Comparison of ENCODE assay signal across 8 cellular contexts in genomic region chr12:14395059-14395778, GRCh38. TPM values are rescaled to one million over a fixed set of nuclear protein-coding genes. Genes with fewer than 3 reads are reported as not detected.
A peak's percentile ranks its signal among the peaks of the same experiment; 100 is the strongest.
DNase-seq lines count a peak whose midpoint lies in the region; ATAC-seq and TF ChIP-seq lines count a peak whose summit lies in the region.

No MANE protein-coding gene starts in this region.

- H3F3A ChIP-seq in OCI-LY1 (ENCODE audit: insufficient read depth, low read length), result no peaks in the 10 kb centered on the region

- WGBS in gastroesophageal sphincter (ENCODE audit: low coverage in 1 of 2), 2 donors, result 14 to 24% methylated on average over 3 of the region's 3 CpGs

- H3K4me2 ChIP-seq in OCI-LY1 (ENCODE audit: low read length), result peak overlapping the region; percentile 7

- no peak overlapping the region for H2AFZ ChIP-seq in OCI-LY1 (ENCODE audit: low read length)

- no peaks in the 10 kb centered on the region for H3K9me2 ChIP-seq in OCI-LY1 (ENCODE audit: low read depth, low read length)

- TF ChIP-seq EP300 in gastroesophageal sphincter (IDR thresholded peaks at IDR 0.05), result no peak

- peak; percentile 32 for ATAC-seq in GM18861 (IDR thresholded peaks at IDR 0.05; ENCODE audit: unreplicated experiment)
- ATAC-seq in HG02571 (IDR thresholded peaks at IDR 0.05; ENCODE audit: unreplicated experiment), result peak; percentile 47
- no peak for ATAC-seq in gastroesophageal sphincter
- no peak for ATAC-seq in thoracic aorta (ENCODE audit: insufficient number of reproducible peaks, low FRiP score, low read depth)

- DNase-seq in thoracic aorta (ENCODE audit: low spot score), result no peak
- no peak for DNase-seq in NCI-H1417 (lab: John Stamatoyannopoulos, UW)
- DNase-seq in activated effector memory CD4-positive, alpha-beta T cell treated with anti-CD3 and anti-CD28 coated beads, Interleukin-2, amount 50 U/mL, for 16 hours, result no peak
- DNase-seq in HCEC 1CT, result no peak

- H3K79me2 ChIP-seq in OCI-LY1 (ENCODE audit: insufficient read depth, low read length), result peaks cover 84% of the 10 kb centered on the region

- H3K9me3 ChIP-seq in OCI-LY1 (ENCODE audit: low read length) (peaks cover 5% of the 10 kb centered on the region; the same call in 1 of the 2 replicates), gastroesophageal sphincter (peaks cover 0 to 14% (median 0%) of the 10 kb centered on the region in 3 donors), thoracic aorta (peaks cover 6% of the 10 kb centered on the region)

- H3K4me1 ChIP-seq in OCI-LY1 (ENCODE audit: insufficient read depth, low read length, severe bottlenecking), result peaks cover 27% of the 10 kb centered on the region
- peaks cover 0 to 59% (median 13%) of the 10 kb centered on the region in 3 donors for H3K4me1 ChIP-seq in gastroesophageal sphincter
- H3K4me1 ChIP-seq in thoracic aorta (ENCODE audit: control insufficient read depth in 1 of 2, low read depth in 2 of 2), result peaks cover 33 to 60% of the 10 kb centered on the region in 2 donors

- TF ChIP-seq CTCF in OCI-LY1 (IDR thresholded peaks at IDR 0.05; ENCODE audit: low read length) (no peak), gastroesophageal sphincter (IDR thresholded peaks at IDR 0.05) (no peak), thoracic aorta (IDR thresholded peaks at IDR 0.05) (no peak)

- H3K27me3 ChIP-seq in OCI-LY1 (ENCODE audit: insufficient read depth, low read length) (no peaks in the 10 kb centered on the region), gastroesophageal sphincter (no peaks in the 10 kb centered on the region), thoracic aorta (replicated peaks; ENCODE audit: insufficient read depth) (no peaks in the 10 kb centered on the region)

- peak overlapping the region; percentile 82 for H3K27ac ChIP-seq in OCI-LY1 (ENCODE audit: low read depth, low read length, poor library complexity, severe bottlenecking)
- H3K27ac ChIP-seq in gastroesophageal sphincter, result peak overlapping the region; percentile 55 to 71 (median 60)
- peak overlapping the region; percentile 53 to 54 for H3K27ac ChIP-seq in thoracic aorta

- H3K9ac ChIP-seq in OCI-LY1 (ENCODE audit: low read length), result no peak overlapping the region; the same call in 1 of the 2 replicates

- no peak overlapping the region for H3K4me3 ChIP-seq in OCI-LY1 (ENCODE audit: low read depth, low read length, poor library complexity, severe bottlenecking)
- H3K4me3 ChIP-seq in gastroesophageal sphincter, result peak overlapping the region in 1 of 2 donors; percentile 36
- H3K4me3 ChIP-seq in thoracic aorta, result peak overlapping the region; percentile 39

- H4K20me1 ChIP-seq in OCI-LY1 (ENCODE audit: insufficient read depth, low read length), result no peaks in the 10 kb centered on the region

- H3K36me3 ChIP-seq in OCI-LY1 (ENCODE audit: insufficient read depth, low read length) (peaks cover 37% of the 10 kb centered on the region), gastroesophageal sphincter (no peaks in the 10 kb centered on the region), thoracic aorta (no peaks in the 10 kb centered on the region)

- no peak for TF ChIP-seq POLR2A in gastroesophageal sphincter (IDR thresholded peaks at IDR 0.05)

RNA-seq across cellular contexts. Expression of gene ATF7IP, which starts 29.7 kb away (rescaled TPM):
- total RNA-seq in gastroesophageal sphincter, result 10 to 100 TPM; 32.0 to 71.8 (median 32.7) TPM
- total RNA-seq in thoracic aorta, result 10 to 100 TPM; 41.0 to 41.7 TPM

Comparison
In these comparisons a context has a peak if more than half of its experiments do, and no peak if none do; other contexts are left out.
1. ATAC-seq: peak in GM18861 (single experiment) and HG02571 (single experiment); none in gastroesophageal sphincter (single experiment) and thoracic aorta (single experiment).
2. Peak in every context shown above with its lines, with median percentiles within 50 percentile points of each other: H3K27ac ChIP-seq.